39 cellular contexts compared by ENCODE assay signal in genomic region chr4:21733894-21734630, GRCh38.
"Had no signal": no experiment of that assay in that cellular context is flagged by ENCODE, and none has a peak within 500 bp of the region (broad histone marks: within the 10 kb centered on the region; RNA-seq: fewer than 3 reads in every experiment).

No MANE protein-coding gene starts in this region.

- H3K36me3 ChIP-seq: adrenal gland, ascending aorta, breast epithelium, cardiac muscle cell, colonic mucosa, esophagus muscularis mucosa, gastrocnemius medialis, heart left ventricle had no signal

- H3K9me3 Mint-ChIP-seq: activated CD4-positive, alpha-beta memory T cell treated with anti-CD3 and anti-CD28 coated beads for 36 hours; activated CD4-positive, alpha-beta T cell treated with anti-CD3 and anti-CD28 coated beads, Interleukin-2, amount 10 ng/mL, durations not matched to agents 24 days and 14 days; activated naive CD4-positive, alpha-beta T cell treated with anti-CD3 and anti-CD28 coated beads for 36 hours; activated naive CD4-positive, alpha-beta T cell treated with anti-CD3 and anti-CD28 coated beads, Interleukin-2, amount 50 U/mL, for 24 hours; activated naive CD8-positive, alpha-beta T cell treated with anti-CD3 and anti-CD28 coated beads for 36 hours; activated naive CD8-positive, alpha-beta T cell treated with anti-CD3 and anti-CD28 coated beads, Interleukin-2, amount 50 U/mL, for 24 hours; activated T-helper 1 cell treated with anti-CD3 and anti-CD28 coated beads, Interleukin-12 subunit alpha, Interleukin-12 subunit beta, Interleukin-2, Interleukin-4 antibody, amounts not matched to agents 30 ng/mL and 10 ng/mL and 1 ng/mL, durations not matched to agents 14 hours and 24 hours and 36 hours; activated T-helper 2 cell treated with anti-CD3 and anti-CD28 coated beads, Interferon-gamma antibody, Interleukin-2, Interleukin-4, amounts not matched to agents 10 μg/mL and 5 μg/mL and 100 μg/mL, durations not matched to agents 14 hours and 24 hours and 36 hours; brain; dendritic cell treated with granulocyte-macrophage colony-stimulating factor and Interleukin-4, amounts not matched to agents 40 ng/mL and 50 ng/mL, for 4 days; T-helper 2 cell treated with Interferon-gamma antibody and Interleukin-4, amounts not matched to agents 5 μg/mL and 100 μg/mL, for 36 hours had no signal

- H3K27me3 Mint-ChIP-seq: activated CD4-positive, alpha-beta memory T cell treated with anti-CD3 and anti-CD28 coated beads for 36 hours; activated CD4-positive, alpha-beta T cell treated with anti-CD3 and anti-CD28 coated beads for 36 hours; activated CD4-positive, alpha-beta T cell treated with anti-CD3 and anti-CD28 coated beads, Interleukin-2, amount 10 ng/mL, durations not matched to agents 24 days and 14 days; activated CD8-positive, alpha-beta memory T cell treated with anti-CD3 and anti-CD28 coated beads, Interleukin-2, amount 10 ng/mL, durations not matched to agents 7 days and 5 days; activated naive CD4-positive, alpha-beta T cell treated with anti-CD3 and anti-CD28 coated beads, Interleukin-2, amount 50 U/mL, for 24 hours; activated naive CD8-positive, alpha-beta T cell treated with anti-CD3 and anti-CD28 coated beads for 36 hours; activated naive CD8-positive, alpha-beta T cell treated with anti-CD3 and anti-CD28 coated beads, Interleukin-2, amount 50 U/mL, for 24 hours; dendritic cell treated with granulocyte-macrophage colony-stimulating factor and Interleukin-4, amounts not matched to agents 40 ng/mL and 50 ng/mL, for 4 days; effector memory CD8-positive, alpha-beta T cell; T-helper 17 cell had no signal

- H3K9me3 ChIP-seq: adrenal gland, ascending aorta, breast epithelium, colonic mucosa, esophagus muscularis mucosa, gastrocnemius medialis, heart left ventricle had no signal

- ATAC-seq: activated CD4-positive, alpha-beta T cell treated with anti-CD3 and anti-CD28 coated beads for 36 hours; activated CD8-positive, alpha-beta memory T cell treated with anti-CD3 and anti-CD28 coated beads, Interleukin-2, amount 10 ng/mL, durations not matched to agents 7 days and 5 days; activated CD8-positive, alpha-beta T cell treated with anti-CD3 and anti-CD28 coated beads, Interleukin-2, amount 10 ng/mL, durations not matched to agents 7 days and 5 days; activated naive CD8-positive, alpha-beta T cell treated with anti-CD3 and anti-CD28 coated beads, Interleukin-2, amount 50 U/mL, for 24 hours; effector memory CD8-positive, alpha-beta T cell; foreskin keratinocyte; gastrocnemius medialis; heart left ventricle; T-helper 17 cell had no signal

- H3K4me3 ChIP-seq: adrenal gland, ascending aorta, breast epithelium, cardiac muscle cell, colonic mucosa, dorsolateral prefrontal cortex, esophagus muscularis mucosa, gastrocnemius medialis, heart left ventricle had no signal

- DNase-seq: activated CD4-positive, alpha-beta memory T cell treated with anti-CD3 and anti-CD28 coated beads for 36 hours; activated CD4-positive, alpha-beta T cell treated with anti-CD3 and anti-CD28 coated beads for 36 hours; activated CD4-positive, alpha-beta T cell treated with anti-CD3 and anti-CD28 coated beads, Interleukin-2, amount 10 ng/mL, durations not matched to agents 24 days and 14 days; activated CD4-positive, CD25-positive, alpha-beta regulatory T cell; activated CD4-positive, CD25-positive, alpha-beta regulatory T cell treated with anti-CD3 and anti-CD28 coated beads, Interleukin-2, amount 50 U/mL, for 72 hours; activated CD8-positive, alpha-beta memory T cell treated with anti-CD3 and anti-CD28 coated beads, Interleukin-2, amount 10 ng/mL, durations not matched to agents 7 days and 5 days; activated CD8-positive, alpha-beta memory T cell treated with anti-CD3 and anti-CD28 coated beads, Interleukin-2, amount 50 U/mL, for 4 hours; activated CD8-positive, alpha-beta T cell treated with anti-CD3 and anti-CD28 coated beads, Interleukin-2, amount 10 ng/mL, durations not matched to agents 7 days and 5 days; activated effector memory CD4-positive, alpha-beta T cell treated with anti-CD3 and anti-CD28 coated beads, Interleukin-2, amount 50 U/mL, for 16 hours; activated naive CD4-positive, alpha-beta T cell treated with anti-CD3 and anti-CD28 coated beads for 36 hours; activated naive CD8-positive, alpha-beta T cell treated with anti-CD3 and anti-CD28 coated beads for 36 hours; activated naive CD8-positive, alpha-beta T cell treated with anti-CD3 and anti-CD28 coated beads, Interleukin-2, amount 50 U/mL, for 24 hours; activated T-cell treated with anti-CD3 and anti-CD28 coated beads, Interleukin-2, amount 50 U/mL, for 1 hour; activated T-cell treated with anti-CD3 and anti-CD28 coated beads, Interleukin-2, amount 50 U/mL, for 48 hours; adrenal gland; central memory CD4-positive, alpha-beta T cell; cerebellar nuclear complex; colonic mucosa; dorsolateral prefrontal cortex; effector CD4-positive, alpha-beta T cell; effector memory CD8-positive, alpha-beta T cell; erythroblast; foreskin keratinocyte; gastrocnemius medialis; glutamatergic neuron; heart left ventricle; T-helper 1 cell; T-helper 17 cell; T1000 had no signal

- H3K27me3 ChIP-seq: adrenal gland, ascending aorta, breast epithelium, cardiac muscle cell, colonic mucosa, dorsolateral prefrontal cortex, esophagus muscularis mucosa, gastrocnemius medialis had no signal

- H3K27ac ChIP-seq: adrenal gland, ascending aorta, breast epithelium, cardiac muscle cell, colonic mucosa, dorsolateral prefrontal cortex, esophagus muscularis mucosa, foreskin keratinocyte, gastrocnemius medialis, heart left ventricle had no signal

- H3K27ac Mint-ChIP-seq: activated CD4-positive, alpha-beta memory T cell treated with anti-CD3 and anti-CD28 coated beads for 36 hours; activated CD4-positive, alpha-beta T cell treated with anti-CD3 and anti-CD28 coated beads for 36 hours; activated CD4-positive, alpha-beta T cell treated with anti-CD3 and anti-CD28 coated beads, Interleukin-2, amount 10 ng/mL, durations not matched to agents 24 days and 14 days; activated CD8-positive, alpha-beta memory T cell treated with anti-CD3 and anti-CD28 coated beads, Interleukin-2, amount 10 ng/mL, durations not matched to agents 7 days and 5 days; activated CD8-positive, alpha-beta T cell treated with anti-CD3 and anti-CD28 coated beads, Interleukin-2, amount 10 ng/mL, durations not matched to agents 7 days and 5 days; activated naive CD4-positive, alpha-beta T cell treated with anti-CD3 and anti-CD28 coated beads for 36 hours; activated naive CD4-positive, alpha-beta T cell treated with anti-CD3 and anti-CD28 coated beads, Interleukin-2, amount 50 U/mL, for 24 hours; activated naive CD8-positive, alpha-beta T cell treated with anti-CD3 and anti-CD28 coated beads for 36 hours; activated naive CD8-positive, alpha-beta T cell treated with anti-CD3 and anti-CD28 coated beads, Interleukin-2, amount 50 U/mL, for 24 hours; activated T-helper 1 cell treated with anti-CD3 and anti-CD28 coated beads, Interleukin-12 subunit alpha, Interleukin-12 subunit beta, Interleukin-2, Interleukin-4 antibody, amounts not matched to agents 30 ng/mL and 10 ng/mL and 1 ng/mL, durations not matched to agents 14 hours and 24 hours and 36 hours; activated T-helper 2 cell treated with anti-CD3 and anti-CD28 coated beads, Interferon-gamma antibody, Interleukin-2, Interleukin-4, amounts not matched to agents 10 μg/mL and 5 μg/mL and 100 μg/mL, durations not matched to agents 14 hours and 24 hours and 36 hours; brain; dendritic cell treated with granulocyte-macrophage colony-stimulating factor and Interleukin-4, amounts not matched to agents 40 ng/mL and 50 ng/mL, for 4 days; effector memory CD8-positive, alpha-beta T cell; T-helper 17 cell; T-helper 2 cell treated with Interferon-gamma antibody and Interleukin-4, amounts not matched to agents 5 μg/mL and 100 μg/mL, for 36 hours had no signal

- H3K4me1 Mint-ChIP-seq: activated CD4-positive, alpha-beta T cell treated with anti-CD3 and anti-CD28 coated beads for 36 hours; activated CD4-positive, alpha-beta T cell treated with anti-CD3 and anti-CD28 coated beads, Interleukin-2, amount 10 ng/mL, durations not matched to agents 24 days and 14 days; activated CD8-positive, alpha-beta memory T cell treated with anti-CD3 and anti-CD28 coated beads, Interleukin-2, amount 10 ng/mL, durations not matched to agents 7 days and 5 days; activated naive CD4-positive, alpha-beta T cell treated with anti-CD3 and anti-CD28 coated beads, Interleukin-2, amount 50 U/mL, for 24 hours; activated naive CD8-positive, alpha-beta T cell treated with anti-CD3 and anti-CD28 coated beads for 36 hours; activated naive CD8-positive, alpha-beta T cell treated with anti-CD3 and anti-CD28 coated beads, Interleukin-2, amount 50 U/mL, for 24 hours; brain; T-helper 17 cell had no signal

- H3K4me3 Mint-ChIP-seq: activated CD4-positive, alpha-beta memory T cell treated with anti-CD3 and anti-CD28 coated beads for 36 hours; activated CD4-positive, alpha-beta T cell treated with anti-CD3 and anti-CD28 coated beads for 36 hours; activated CD4-positive, alpha-beta T cell treated with anti-CD3 and anti-CD28 coated beads, Interleukin-2, amount 10 ng/mL, durations not matched to agents 24 days and 14 days; activated CD8-positive, alpha-beta memory T cell treated with anti-CD3 and anti-CD28 coated beads, Interleukin-2, amount 10 ng/mL, durations not matched to agents 7 days and 5 days; activated CD8-positive, alpha-beta T cell treated with anti-CD3 and anti-CD28 coated beads, Interleukin-2, amount 10 ng/mL, durations not matched to agents 7 days and 5 days; activated naive CD4-positive, alpha-beta T cell treated with anti-CD3 and anti-CD28 coated beads for 36 hours; activated naive CD4-positive, alpha-beta T cell treated with anti-CD3 and anti-CD28 coated beads, Interleukin-2, amount 50 U/mL, for 24 hours; activated naive CD8-positive, alpha-beta T cell treated with anti-CD3 and anti-CD28 coated beads for 36 hours; activated naive CD8-positive, alpha-beta T cell treated with anti-CD3 and anti-CD28 coated beads, Interleukin-2, amount 50 U/mL, for 24 hours; activated T-helper 1 cell treated with anti-CD3 and anti-CD28 coated beads, Interleukin-12 subunit alpha, Interleukin-12 subunit beta, Interleukin-2, Interleukin-4 antibody, amounts not matched to agents 30 ng/mL and 10 ng/mL and 1 ng/mL, durations not matched to agents 14 hours and 24 hours and 36 hours; brain; dendritic cell treated with granulocyte-macrophage colony-stimulating factor and Interleukin-4, amounts not matched to agents 40 ng/mL and 50 ng/mL, for 4 days; effector memory CD8-positive, alpha-beta T cell; T-helper 17 cell; T-helper 2 cell treated with Interferon-gamma antibody and Interleukin-4, amounts not matched to agents 5 μg/mL and 100 μg/mL, for 36 hours had no signal

- H3K36me3 Mint-ChIP-seq: activated CD4-positive, alpha-beta memory T cell treated with anti-CD3 and anti-CD28 coated beads for 36 hours; activated CD8-positive, alpha-beta memory T cell treated with anti-CD3 and anti-CD28 coated beads, Interleukin-2, amount 10 ng/mL, durations not matched to agents 7 days and 5 days; activated naive CD4-positive, alpha-beta T cell treated with anti-CD3 and anti-CD28 coated beads, Interleukin-2, amount 50 U/mL, for 24 hours; activated naive CD8-positive, alpha-beta T cell treated with anti-CD3 and anti-CD28 coated beads for 36 hours; brain had no signal

- H3K4me1 ChIP-seq: adrenal gland, ascending aorta, breast epithelium, colonic mucosa, esophagus muscularis mucosa, foreskin keratinocyte, gastrocnemius medialis, heart left ventricle had no signal
